Comparison of ENCODE assay signal across 12 cellular contexts in the genomic region with DNA sequence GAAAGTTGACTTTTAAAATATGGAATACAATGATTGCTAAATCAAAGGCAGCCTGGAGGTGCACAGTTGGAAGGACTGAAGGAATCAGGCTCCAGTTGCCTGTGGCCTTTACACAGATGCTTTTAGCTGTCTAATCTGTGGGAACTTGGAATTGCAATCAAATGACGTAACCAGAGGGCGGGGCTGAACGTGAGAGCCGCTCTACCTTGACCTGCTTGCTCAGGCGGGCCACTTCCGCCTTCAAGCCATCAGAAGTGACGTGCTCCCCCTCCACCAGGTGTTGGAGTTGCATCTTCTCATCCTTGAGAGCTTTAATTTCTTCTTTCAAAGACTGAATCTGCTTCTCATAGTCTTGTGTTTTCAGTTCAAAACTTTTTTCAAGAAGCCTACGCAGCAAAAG. TPM values are rescaled to one million over a fixed set of nuclear protein-coding genes. Genes with fewer than 3 reads are reported as not detected.
A peak's percentile ranks its signal among the peaks of the same experiment; 100 is the strongest.
DNase-seq lines count a peak whose midpoint lies in the region; ATAC-seq and TF ChIP-seq lines count a peak whose summit lies in the region.
"Had no signal": no experiment of that assay in that cellular context is flagged by ENCODE, and none has a peak within 500 bp of the region (broad histone marks: within the 10 kb centered on the region; RNA-seq: fewer than 3 reads in every experiment).

No MANE protein-coding gene starts in this region.

- H3K4me3 ChIP-seq in body of pancreas: no peak overlapping the region
- no peak overlapping the region for H3K4me3 ChIP-seq in mucosa of rectum (ENCODE audit: low read length in 2 of 2)
- H3K4me3 ChIP-seq in coronary artery: no peak overlapping the region

- intact Hi-C loops in body of pancreas (cut with DNase I) (no loop called here), posterior vena cava (cut with DNase I) (no loop called here)

- no peaks in the 10 kb centered on the region for H3K9me3 ChIP-seq in body of pancreas
- H3K9me3 ChIP-seq in mucosa of rectum (ENCODE audit: control insufficient read depth in 2 of 2, low read length in 2 of 2): no peaks in the 10 kb centered on the region
- H3K9me3 ChIP-seq: neutrophil had no signal

- H3K4me1 ChIP-seq in body of pancreas (peaks cover 21% of the 10 kb centered on the region), mucosa of rectum (ENCODE audit: control insufficient read depth in 2 of 2, insufficient read depth in 2 of 2, low read length in 2 of 2) (peaks cover 2 to 22% of the 10 kb centered on the region in 2 donors)

- H3K27me3 ChIP-seq in body of pancreas: no peaks in the 10 kb centered on the region
- H3K27me3 ChIP-seq in mucosa of rectum (ENCODE audit: control insufficient read depth in 2 of 2, insufficient read depth in 2 of 2, low read length in 2 of 2): no peaks in the 10 kb centered on the region
- H3K27me3 ChIP-seq: neutrophil had no signal

- TF ChIP-seq CTCF in body of pancreas (IDR thresholded peaks at IDR 0.05) (peak in 1 of 7 experiments; percentile 2), coronary artery (IDR thresholded peaks at IDR 0.05) (no peak)

- H3K9ac ChIP-seq in mucosa of rectum (ENCODE audit: low read depth in 1 of 2, low read length in 2 of 2): no peak overlapping the region

- peak overlapping the region; percentile 22 to 83 (median 66) for H3K27ac ChIP-seq in body of pancreas
- peak overlapping the region; percentile 66 to 82 for H3K27ac ChIP-seq in mucosa of rectum (ENCODE audit: low read depth in 2 of 2, low read length in 2 of 2)
- H3K27ac ChIP-seq in coronary artery: no peak overlapping the region
- H3K27ac ChIP-seq: neutrophil had no signal

- H3K36me3 ChIP-seq in body of pancreas (replicated peaks in 1 of 2; ENCODE audit: insufficient read depth in 1 of 2, low read depth in 2 of 2) (peaks cover 15 to 17% of the 10 kb centered on the region in 2 donors), mucosa of rectum (ENCODE audit: control insufficient read depth in 2 of 2, insufficient read depth in 2 of 2, low read length in 2 of 2) (peaks cover 21 to 24% of the 10 kb centered on the region in 2 donors)
- H3K36me3 ChIP-seq: neutrophil had no signal

- WGBS in body of pancreas, 2 donors: 21 to 30% methylated on average over 8 of the region's 8 CpGs

- peak; percentile 81 for ATAC-seq in body of pancreas
- no peak for ATAC-seq in GM21515 (IDR thresholded peaks at IDR 0.05; ENCODE audit: unreplicated experiment)
- ATAC-seq in SK-N-SH treated with all-trans-retinoic acid at 6 μM for 48 hours: no peak
- ATAC-seq: activated naive CD4-positive, alpha-beta T cell treated with anti-CD3 and anti-CD28 coated beads, Interleukin-2, amount 50 U/mL, for 72 hours had no signal

- TF ChIP-seq POLR2A in body of pancreas (IDR thresholded peaks at IDR 0.05): peak in 1 of 3 donors; percentile 13

- peak; percentile 56 for DNase-seq in ELR (ENCODE audit: low read depth)
- peak; percentile 77 for DNase-seq in HPDE6-E6E7 (ENCODE audit: extremely low spot score)
- DNase-seq in body of pancreas: peak; percentile 84 to 91 (median 86)
- DNase-seq in posterior vena cava (ENCODE audit: low spot score): no peak
- no peak for DNase-seq in coronary artery (ENCODE audit: low spot score)
- DNase-seq: DND-41, T1000 had no signal

TF ChIP-seq in SK-N-SH treated with all-trans-retinoic acid at 6 μM for 48 hours, 23 proteins besides CTCF, POLR2A, EP300 and RAD21 (continues in another document):
- TF ChIP-seq, protein P1, sequence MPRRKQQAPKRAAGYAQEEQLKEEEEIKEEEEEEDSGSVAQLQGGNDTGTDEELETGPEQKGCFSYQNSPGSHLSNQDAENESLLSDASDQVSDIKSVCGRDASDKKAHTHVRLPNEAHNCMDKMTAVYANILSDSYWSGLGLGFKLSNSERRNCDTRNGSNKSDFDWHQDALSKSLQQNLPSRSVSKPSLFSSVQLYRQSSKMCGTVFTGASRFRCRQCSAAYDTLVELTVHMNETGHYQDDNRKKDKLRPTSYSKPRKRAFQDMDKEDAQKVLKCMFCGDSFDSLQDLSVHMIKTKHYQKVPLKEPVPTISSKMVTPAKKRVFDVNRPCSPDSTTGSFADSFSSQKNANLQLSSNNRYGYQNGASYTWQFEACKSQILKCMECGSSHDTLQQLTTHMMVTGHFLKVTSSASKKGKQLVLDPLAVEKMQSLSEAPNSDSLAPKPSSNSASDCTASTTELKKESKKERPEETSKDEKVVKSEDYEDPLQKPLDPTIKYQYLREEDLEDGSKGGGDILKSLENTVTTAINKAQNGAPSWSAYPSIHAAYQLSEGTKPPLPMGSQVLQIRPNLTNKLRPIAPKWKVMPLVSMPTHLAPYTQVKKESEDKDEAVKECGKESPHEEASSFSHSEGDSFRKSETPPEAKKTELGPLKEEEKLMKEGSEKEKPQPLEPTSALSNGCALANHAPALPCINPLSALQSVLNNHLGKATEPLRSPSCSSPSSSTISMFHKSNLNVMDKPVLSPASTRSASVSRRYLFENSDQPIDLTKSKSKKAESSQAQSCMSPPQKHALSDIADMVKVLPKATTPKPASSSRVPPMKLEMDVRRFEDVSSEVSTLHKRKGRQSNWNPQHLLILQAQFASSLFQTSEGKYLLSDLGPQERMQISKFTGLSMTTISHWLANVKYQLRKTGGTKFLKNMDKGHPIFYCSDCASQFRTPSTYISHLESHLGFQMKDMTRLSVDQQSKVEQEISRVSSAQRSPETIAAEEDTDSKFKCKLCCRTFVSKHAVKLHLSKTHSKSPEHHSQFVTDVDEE (CRISPR knock-in tag; IDR thresholded peaks at IDR 0.05): no peak
- TF ChIP-seq ZNF70 (CRISPR knock-in tag; IDR thresholded peaks at IDR 0.05) (no peak), ZFP30 (CRISPR knock-in tag; IDR thresholded peaks at IDR 0.05) (no peak), TCF4 (CRISPR knock-in tag; IDR thresholded peaks at IDR 0.05; ENCODE audit: borderline replicate concordance) (no peak), RARB (CRISPR knock-in tag; IDR thresholded peaks at IDR 0.05) (no peak), ZFP3 (CRISPR knock-in tag; IDR thresholded peaks at IDR 0.05) (no peak), CSDC2 (CRISPR knock-in tag; IDR thresholded peaks at IDR 0.05) (no peak), GLIS3 (CRISPR knock-in tag; IDR thresholded peaks at IDR 0.05) (no peak), BACH2 (CRISPR knock-in tag; IDR thresholded peaks at IDR 0.05; ENCODE audit: borderline replicate concordance) (no peak), PPARA (CRISPR knock-in tag; IDR thresholded peaks at IDR 0.05; ENCODE audit: borderline replicate concordance) (no peak)
- TF ChIP-seq, protein P2, sequence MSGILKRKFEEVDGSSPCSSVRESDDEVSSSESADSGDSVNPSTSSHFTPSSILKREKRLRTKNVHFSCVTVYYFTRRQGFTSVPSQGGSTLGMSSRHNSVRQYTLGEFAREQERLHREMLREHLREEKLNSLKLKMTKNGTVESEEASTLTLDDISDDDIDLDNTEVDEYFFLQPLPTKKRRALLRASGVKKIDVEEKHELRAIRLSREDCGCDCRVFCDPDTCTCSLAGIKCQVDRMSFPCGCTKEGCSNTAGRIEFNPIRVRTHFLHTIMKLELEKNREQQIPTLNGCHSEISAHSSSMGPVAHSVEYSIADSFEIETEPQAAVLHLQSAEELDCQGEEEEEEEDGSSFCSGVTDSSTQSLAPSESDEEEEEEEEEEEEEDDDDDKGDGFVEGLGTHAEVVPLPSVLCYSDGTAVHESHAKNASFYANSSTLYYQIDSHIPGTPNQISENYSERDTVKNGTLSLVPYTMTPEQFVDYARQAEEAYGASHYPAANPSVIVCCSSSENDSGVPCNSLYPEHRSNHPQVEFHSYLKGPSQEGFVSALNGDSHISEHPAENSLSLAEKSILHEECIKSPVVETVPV (CRISPR knock-in tag; IDR thresholded peaks at IDR 0.05): no peak
- TF ChIP-seq, protein P3, sequence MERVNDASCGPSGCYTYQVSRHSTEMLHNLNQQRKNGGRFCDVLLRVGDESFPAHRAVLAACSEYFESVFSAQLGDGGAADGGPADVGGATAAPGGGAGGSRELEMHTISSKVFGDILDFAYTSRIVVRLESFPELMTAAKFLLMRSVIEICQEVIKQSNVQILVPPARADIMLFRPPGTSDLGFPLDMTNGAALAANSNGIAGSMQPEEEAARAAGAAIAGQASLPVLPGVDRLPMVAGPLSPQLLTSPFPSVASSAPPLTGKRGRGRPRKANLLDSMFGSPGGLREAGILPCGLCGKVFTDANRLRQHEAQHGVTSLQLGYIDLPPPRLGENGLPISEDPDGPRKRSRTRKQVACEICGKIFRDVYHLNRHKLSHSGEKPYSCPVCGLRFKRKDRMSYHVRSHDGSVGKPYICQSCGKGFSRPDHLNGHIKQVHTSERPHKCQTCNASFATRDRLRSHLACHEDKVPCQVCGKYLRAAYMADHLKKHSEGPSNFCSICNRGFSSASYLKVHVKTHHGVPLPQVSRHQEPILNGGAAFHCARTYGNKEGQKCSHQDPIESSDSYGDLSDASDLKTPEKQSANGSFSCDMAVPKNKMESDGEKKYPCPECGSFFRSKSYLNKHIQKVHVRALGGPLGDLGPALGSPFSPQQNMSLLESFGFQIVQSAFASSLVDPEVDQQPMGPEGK (CRISPR knock-in tag; IDR thresholded peaks at IDR 0.05; ENCODE audit: borderline replicate concordance): no peak
- TF ChIP-seq, protein P4, sequence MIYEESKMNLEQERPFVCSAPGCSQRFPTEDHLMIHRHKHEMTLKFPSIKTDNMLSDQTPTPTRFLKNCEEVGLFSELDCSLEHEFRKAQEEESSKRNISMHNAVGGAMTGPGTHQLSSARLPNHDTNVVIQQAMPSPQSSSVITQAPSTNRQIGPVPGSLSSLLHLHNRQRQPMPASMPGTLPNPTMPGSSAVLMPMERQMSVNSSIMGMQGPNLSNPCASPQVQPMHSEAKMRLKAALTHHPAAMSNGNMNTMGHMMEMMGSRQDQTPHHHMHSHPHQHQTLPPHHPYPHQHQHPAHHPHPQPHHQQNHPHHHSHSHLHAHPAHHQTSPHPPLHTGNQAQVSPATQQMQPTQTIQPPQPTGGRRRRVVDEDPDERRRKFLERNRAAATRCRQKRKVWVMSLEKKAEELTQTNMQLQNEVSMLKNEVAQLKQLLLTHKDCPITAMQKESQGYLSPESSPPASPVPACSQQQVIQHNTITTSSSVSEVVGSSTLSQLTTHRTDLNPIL (CRISPR knock-in tag; IDR thresholded peaks at IDR 0.05; ENCODE audit: low read depth): no peak

RNA-seq across cellular contexts. Expression of a gene that starts 37.7 kb away (rescaled TPM):
- 10 to 100 TPM; 15.8 to 25.2 TPM for total RNA-seq in body of pancreas
- total RNA-seq in posterior vena cava: 10 to 100 TPM; 17.0 to 18.3 TPM

Comparison
In these comparisons a context has a peak if more than half of its experiments do, and no peak if none do; other contexts are left out.
1. DNase-seq: peak in ELR (single experiment), HPDE6-E6E7 (single experiment) and body of pancreas (4 of 4); none in posterior vena cava (single experiment) and coronary artery (single experiment).
2. H3K27ac ChIP-seq: peak in body of pancreas (4 of 4) and mucosa of rectum (2 of 2); none in coronary artery (0 of 2).